Comparison of ENCODE assay signal across 20 cellular contexts in the genomic region with DNA sequence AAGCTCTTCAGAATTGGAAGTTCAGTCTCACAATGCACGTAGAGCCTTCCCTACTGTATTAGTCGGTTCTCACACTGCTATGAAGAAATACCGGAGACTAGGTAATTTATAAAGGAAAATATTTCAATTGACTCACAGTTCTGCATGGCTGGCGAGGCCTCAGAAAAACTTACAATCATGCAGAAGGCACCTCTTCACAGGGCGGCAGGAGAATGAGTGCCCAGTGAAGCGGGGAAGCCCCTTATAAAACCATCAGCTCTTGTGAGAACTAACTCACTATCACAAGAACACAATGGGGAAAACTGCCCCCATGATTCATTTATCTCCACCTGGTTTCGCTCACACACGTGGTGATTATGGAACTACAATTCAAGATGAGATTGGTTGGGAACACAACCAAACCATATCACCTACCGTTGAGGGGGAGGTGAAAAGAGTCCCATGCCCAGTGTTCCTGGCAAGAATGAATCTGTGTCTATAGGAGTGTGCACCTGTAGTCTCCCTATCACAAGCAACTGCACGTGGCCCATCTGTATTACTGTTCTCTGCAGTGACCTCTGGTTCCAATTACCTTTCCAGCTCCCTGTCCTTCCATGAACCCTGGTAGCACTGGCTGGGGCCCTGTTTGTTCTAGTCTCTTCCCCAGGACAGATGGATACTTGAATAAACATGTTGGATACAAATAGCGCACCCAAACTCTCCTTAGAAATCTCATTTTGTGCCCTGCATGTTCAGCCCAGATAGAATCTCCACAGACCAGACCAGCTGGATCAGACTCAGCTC.
"Had no signal": no experiment of that assay in that cellular context is flagged by ENCODE, and none has a peak within 500 bp of the region (broad histone marks: within the 10 kb centered on the region; RNA-seq: fewer than 3 reads in every experiment).

No MANE protein-coding gene starts in this region.

- H3K36me3 ChIP-seq: pancreas, uterus had no signal

- H3K9me3 Mint-ChIP-seq: activated naive CD4-positive, alpha-beta T cell treated with anti-CD3 and anti-CD28 coated beads, Interleukin-2, amount 10 ng/mL, durations not matched to agents 7 days and 5 days; stimulated activated naive B cell treated with anti-CD40 and anti-IgM and Interleukin-4, amounts not matched to agents 10 μg/mL and 1 μg/mL and 100 μg/mL, for 72 hours had no signal

- H3K27ac ChIP-seq: epithelial cell of prostate, pancreas, psoas muscle, skin epidermis, uterus had no signal

- H3K9me3 ChIP-seq: pancreas, psoas muscle, uterus had no signal

- H3K4me3 ChIP-seq: pancreas, psoas muscle, skin epidermis, uterus had no signal

- H3K4me1 Mint-ChIP-seq: activated CD4-positive, alpha-beta memory T cell treated with anti-CD3 and anti-CD28 coated beads, Interleukin-2, amount 10 ng/mL, durations not matched to agents 7 days and 5 days; activated CD4-positive, alpha-beta T cell treated with anti-CD3 and anti-CD28 coated beads, Interleukin-2, amount 10 ng/mL, durations not matched to agents 24 days and 14 days; activated CD8-positive, alpha-beta memory T cell treated with anti-CD3 and anti-CD28 coated beads, Interleukin-2, amount 10 ng/mL, durations not matched to agents 7 days and 5 days; activated naive CD4-positive, alpha-beta T cell treated with anti-CD3 and anti-CD28 coated beads, Interleukin-2, amount 10 ng/mL, durations not matched to agents 7 days and 5 days; stimulated activated naive B cell treated with anti-CD40 and anti-IgM and Interleukin-4, amounts not matched to agents 10 μg/mL and 1 μg/mL and 100 μg/mL, for 72 hours had no signal

- H3K36me3 Mint-ChIP-seq: activated CD8-positive, alpha-beta memory T cell treated with anti-CD3 and anti-CD28 coated beads, Interleukin-2, amount 10 ng/mL, durations not matched to agents 7 days and 5 days; activated naive CD4-positive, alpha-beta T cell treated with anti-CD3 and anti-CD28 coated beads, Interleukin-2, amount 10 ng/mL, durations not matched to agents 7 days and 5 days; brain; stimulated activated naive B cell treated with anti-CD40 and anti-IgM and Interleukin-4, amounts not matched to agents 10 μg/mL and 1 μg/mL and 100 μg/mL, for 72 hours had no signal

- H3K4me3 Mint-ChIP-seq: activated CD4-positive, alpha-beta memory T cell treated with anti-CD3 and anti-CD28 coated beads, Interleukin-2, amount 10 ng/mL, durations not matched to agents 7 days and 5 days; activated CD4-positive, alpha-beta T cell treated with anti-CD3 and anti-CD28 coated beads, Interleukin-2, amount 10 ng/mL, durations not matched to agents 24 days and 14 days; activated CD8-positive, alpha-beta memory T cell treated with anti-CD3 and anti-CD28 coated beads, Interleukin-2, amount 10 ng/mL, durations not matched to agents 7 days and 5 days; activated naive CD4-positive, alpha-beta T cell treated with anti-CD3 and anti-CD28 coated beads, Interleukin-2, amount 10 ng/mL, durations not matched to agents 7 days and 5 days; brain; nephron progenitor cell; stimulated activated naive B cell treated with anti-CD40 and anti-IgM and Interleukin-4, amounts not matched to agents 10 μg/mL and 1 μg/mL and 100 μg/mL, for 72 hours had no signal

- DNase-seq: activated CD4-positive, alpha-beta memory T cell treated with anti-CD3 and anti-CD28 coated beads, Interleukin-2, amount 10 ng/mL, durations not matched to agents 7 days and 5 days; activated CD4-positive, alpha-beta T cell treated with anti-CD3 and anti-CD28 coated beads, Interleukin-2, amount 10 ng/mL, durations not matched to agents 24 days and 14 days; activated CD8-positive, alpha-beta memory T cell treated with anti-CD3 and anti-CD28 coated beads, Interleukin-2, amount 10 ng/mL, durations not matched to agents 7 days and 5 days; activated effector memory CD4-positive, alpha-beta T cell treated with anti-CD3 and anti-CD28 coated beads, Interleukin-2, amount 50 U/mL, for 16 hours; activated naive CD4-positive, alpha-beta T cell treated with anti-CD3 and anti-CD28 coated beads, Interleukin-2, amount 10 ng/mL, durations not matched to agents 7 days and 5 days; activated T-cell treated with anti-CD3 and anti-CD28 coated beads for 4 hours; anterior cingulate cortex; kidney; left ventricle myocardium superior; nephron progenitor cell; pancreas; psoas muscle; right cardiac atrium; stimulated activated CD8-positive, alpha-beta memory T cell treated with anti-CD3 and anti-CD28 coated beads, Interleukin-4, amount 100 ng/mL, for 48 hours; stimulated activated naive B cell treated with anti-CD40 and anti-IgM and Interleukin-4, amounts not matched to agents 10 μg/mL and 1 μg/mL and 100 μg/mL, for 72 hours; T-helper 2 cell; uterus had no signal

- ATAC-seq: activated CD8-positive, alpha-beta memory T cell treated with anti-CD3 and anti-CD28 coated beads, Interleukin-2, amount 10 ng/mL, durations not matched to agents 7 days and 5 days; left ventricle myocardium superior; pancreas; right cardiac atrium; stimulated activated naive B cell treated with anti-CD40 and anti-IgM and Interleukin-4, amounts not matched to agents 10 μg/mL and 1 μg/mL and 100 μg/mL, for 72 hours had no signal

- H3K4me1 ChIP-seq: pancreas, psoas muscle, uterus had no signal

- H3K27me3 ChIP-seq: pancreas, uterus had no signal

- H3K27ac Mint-ChIP-seq: activated CD4-positive, alpha-beta memory T cell treated with anti-CD3 and anti-CD28 coated beads, Interleukin-2, amount 10 ng/mL, durations not matched to agents 7 days and 5 days; activated CD4-positive, alpha-beta T cell treated with anti-CD3 and anti-CD28 coated beads, Interleukin-2, amount 10 ng/mL, durations not matched to agents 24 days and 14 days; activated CD8-positive, alpha-beta memory T cell treated with anti-CD3 and anti-CD28 coated beads, Interleukin-2, amount 10 ng/mL, durations not matched to agents 7 days and 5 days; activated naive CD4-positive, alpha-beta T cell treated with anti-CD3 and anti-CD28 coated beads, Interleukin-2, amount 10 ng/mL, durations not matched to agents 7 days and 5 days; brain; nephron progenitor cell; stimulated activated naive B cell treated with anti-CD40 and anti-IgM and Interleukin-4, amounts not matched to agents 10 μg/mL and 1 μg/mL and 100 μg/mL, for 72 hours had no signal
